Comparison of ENCODE assay signal across 24 cellular contexts in genomic region chr15:47409601-47410000, GRCh38.
DNase-seq lines count a peak whose midpoint lies in the region; ATAC-seq and TF ChIP-seq lines count a peak whose summit lies in the region.
"Had no signal": no experiment of that assay in that cellular context is flagged by ENCODE, and none has a peak within 500 bp of the region (broad histone marks: within the 10 kb centered on the region; RNA-seq: fewer than 3 reads in every experiment).

No MANE protein-coding gene starts in this region.

- ATAC-seq in GM23338 = no peak
- no peak for ATAC-seq in stimulated activated naive CD8-positive, alpha-beta T cell treated with anti-CD3 and anti-CD28 coated beads, Interleukin-15, amount 100 ng/mL, for 72 hours
- no peak for ATAC-seq in CD4-positive, alpha-beta T cell (ENCODE audit: poor library complexity)
- ATAC-seq: activated CD4-positive, CD25-positive, alpha-beta regulatory T cell treated with anti-CD3 and anti-CD28 coated beads, Interleukin-2, amount 50 U/mL, for 24 hours had no signal

- DNase-seq in GM23338 (ENCODE audit: low spot score) (no peak), SK-MEL-5 (ENCODE audit: low read depth, low spot score) (peak; percentile 18), fibroblast of gingiva (ENCODE audit: low read depth) (peak; percentile 33), skeletal muscle cell (ENCODE audit: low read depth) (peak; percentile 61), putamen (ENCODE audit: low spot score) (no peak)
- DNase-seq in stimulated activated naive CD8-positive, alpha-beta T cell treated with anti-CD3 and anti-CD28 coated beads, Interleukin-15, amount 100 ng/mL, for 72 hours = no peak
- no peak for DNase-seq in CD4-positive, alpha-beta T cell
- DNase-seq: activated CD4-positive, alpha-beta memory T cell treated with anti-CD3 and anti-CD28 coated beads for 36 hours; activated CD8-positive, alpha-beta memory T cell treated with anti-CD3 and anti-CD28 coated beads, Interleukin-2, amount 50 U/mL, for 4 hours; Calu3; central memory CD4-positive, alpha-beta T cell; NCI-H1694; NCI-H526 treated with DMSO at 0.1 percent for 48 hours; right cardiac atrium; stimulated activated CD4-positive, alpha-beta T cell treated with anti-CD3 and anti-CD28 coated beads, Interleukin-2, amount 100 ng/mL, for 48 hours had no signal

- H3K4me3 Mint-ChIP-seq in GM23338 = no peak overlapping the region
- no peak overlapping the region for H3K4me3 Mint-ChIP-seq in stimulated activated naive CD8-positive, alpha-beta T cell treated with anti-CD3 and anti-CD28 coated beads, Interleukin-15, amount 100 ng/mL, for 72 hours
- no peak overlapping the region for H3K4me3 Mint-ChIP-seq in CD4-positive, alpha-beta T cell
- H3K4me3 Mint-ChIP-seq: activated CD4-positive, alpha-beta memory T cell treated with anti-CD3 and anti-CD28 coated beads for 36 hours; activated naive CD4-positive, alpha-beta T cell treated with anti-CD3 and anti-CD28 coated beads, Interleukin-2, amount 50 U/mL, for 24 hours; CD14-positive monocyte; neural progenitor cell; T-helper 1 cell treated with Interleukin-12 subunit alpha and Interleukin-12 subunit beta and Interleukin-4 antibody, amounts not matched to agents 30 μg/mL and 1 μg/mL, for 36 hours; type B pancreatic cell had no signal

- H3K9me3 Mint-ChIP-seq in GM23338 = no peaks in the 10 kb centered on the region; the same call in 2 of the 3 replicates
- H3K9me3 Mint-ChIP-seq in stimulated activated naive CD8-positive, alpha-beta T cell treated with anti-CD3 and anti-CD28 coated beads, Interleukin-15, amount 100 ng/mL, for 72 hours = peaks cover 0 to 5% of the 10 kb centered on the region in 2 donors
- no peaks in the 10 kb centered on the region for H3K9me3 Mint-ChIP-seq in CD4-positive, alpha-beta T cell
- H3K9me3 Mint-ChIP-seq: activated CD4-positive, alpha-beta memory T cell treated with anti-CD3 and anti-CD28 coated beads for 36 hours; activated naive CD4-positive, alpha-beta T cell treated with anti-CD3 and anti-CD28 coated beads, Interleukin-2, amount 50 U/mL, for 24 hours; neural progenitor cell; type B pancreatic cell had no signal

- in situ Hi-C loops in SK-MEL-5 (cut with HindIII; ENCODE audit: low pct_unique_long_range_greater_than_20kb, low sequenced_read_pairs) = no loop called here

- 0 out of 2 replicates have a peak, but pooled peaks cover 4% of the 10 kb centered on the region for H3K9me2 ChIP-seq in GM23338 (ENCODE audit: insufficient read depth)

- peaks cover 33% of the 10 kb centered on the region for H3K4me1 ChIP-seq in GM23338 (ENCODE audit: insufficient read depth)
- H3K4me1 ChIP-seq: neural progenitor cell, parathyroid adenoma, SJSA1 had no signal

- peak overlapping the region; percentile 58; the same call in 1 of the 2 replicates for H2AFZ ChIP-seq in GM23338
- H2AFZ ChIP-seq: parathyroid adenoma had no signal

- POLR2A ChIA-PET in CD4-positive, alpha-beta T cell (lab: Charles Lee) = no interaction called here

- H3K27ac Mint-ChIP-seq in GM23338 = 0 out of 2 replicates have a peak overlapping the region, but pooled peaks have one; percentile 65
- H3K27ac Mint-ChIP-seq in stimulated activated naive CD8-positive, alpha-beta T cell treated with anti-CD3 and anti-CD28 coated beads, Interleukin-15, amount 100 ng/mL, for 72 hours = no peak overlapping the region
- H3K27ac Mint-ChIP-seq in CD4-positive, alpha-beta T cell = no peak overlapping the region
- H3K27ac Mint-ChIP-seq: activated CD4-positive, alpha-beta memory T cell treated with anti-CD3 and anti-CD28 coated beads for 36 hours; activated naive CD4-positive, alpha-beta T cell treated with anti-CD3 and anti-CD28 coated beads, Interleukin-2, amount 50 U/mL, for 24 hours; CD14-positive monocyte; neural progenitor cell; T-helper 1 cell treated with Interleukin-12 subunit alpha and Interleukin-12 subunit beta and Interleukin-4 antibody, amounts not matched to agents 30 μg/mL and 1 μg/mL, for 36 hours; type B pancreatic cell had no signal

- no peaks in the 10 kb centered on the region for H3K79me2 ChIP-seq in GM23338 (replicated peaks; ENCODE audit: insufficient read depth)
- H3K79me2 ChIP-seq: parathyroid adenoma had no signal

- CTCF ChIA-PET in CD4-positive, alpha-beta T cell (lab: Charles Lee) = no interaction called here

- H3K27ac ChIP-seq in GM23338 (ENCODE audit: low read depth) = no peak overlapping the region
- no peak overlapping the region for H3K27ac ChIP-seq in CD4-positive, alpha-beta T cell (ENCODE audit: low read depth, low read length)
- H3K27ac ChIP-seq: neural progenitor cell, parathyroid adenoma, SJSA1 had no signal

- H3K27me3 Mint-ChIP-seq in GM23338 (ENCODE audit: insufficient read depth, low read depth, poor library complexity) = peaks cover 7% of the 10 kb centered on the region
- no peaks in the 10 kb centered on the region for H3K27me3 Mint-ChIP-seq in stimulated activated naive CD8-positive, alpha-beta T cell treated with anti-CD3 and anti-CD28 coated beads, Interleukin-15, amount 100 ng/mL, for 72 hours
- no peaks in the 10 kb centered on the region for H3K27me3 Mint-ChIP-seq in CD4-positive, alpha-beta T cell
- H3K27me3 Mint-ChIP-seq: activated CD4-positive, alpha-beta memory T cell treated with anti-CD3 and anti-CD28 coated beads for 36 hours; activated naive CD4-positive, alpha-beta T cell treated with anti-CD3 and anti-CD28 coated beads, Interleukin-2, amount 50 U/mL, for 24 hours had no signal

- no peaks in the 10 kb centered on the region for H3K36me3 ChIP-seq in GM23338 (ENCODE audit: insufficient read depth)
- H3K36me3 ChIP-seq: neural progenitor cell, SJSA1 had no signal

- no peak overlapping the region for H3K4me3 ChIP-seq in GM23338
- no peak overlapping the region for H3K4me3 ChIP-seq in skeletal muscle cell (ENCODE audit: low read depth, low read length)
- H3K4me3 ChIP-seq: lung, neural progenitor cell, SJSA1 had no signal

- H3K36me3 Mint-ChIP-seq in GM23338 (ENCODE audit: low read depth) = no peaks in the 10 kb centered on the region
- no peaks in the 10 kb centered on the region for H3K36me3 Mint-ChIP-seq in CD4-positive, alpha-beta T cell (ENCODE audit: low read depth)
- H3K36me3 Mint-ChIP-seq: activated CD4-positive, alpha-beta memory T cell treated with anti-CD3 and anti-CD28 coated beads for 36 hours; activated naive CD4-positive, alpha-beta T cell treated with anti-CD3 and anti-CD28 coated beads, Interleukin-2, amount 50 U/mL, for 24 hours; CD14-positive monocyte; neural progenitor cell; type B pancreatic cell had no signal

- no peak for TF ChIP-seq CTCF in GM23338 (conservative IDR thresholded peaks at IDR 0.05; ENCODE audit: low read depth in 2 of 2)
- TF ChIP-seq CTCF in CD4-positive, alpha-beta T cell (IDR thresholded peaks at IDR 0.05) = no peak

- no peaks in the 10 kb centered on the region for H3K27me3 ChIP-seq in GM23338 (ENCODE audit: insufficient read depth)
- no peaks in the 10 kb centered on the region for H3K27me3 ChIP-seq in CD4-positive, alpha-beta T cell (ENCODE audit: control insufficient read depth, insufficient read depth, low read length)
- H3K27me3 ChIP-seq: neural progenitor cell, SJSA1 had no signal

- intact Hi-C loops in CD4-positive, alpha-beta T cell (cut with DNase I, micrococcal nuclease) = no loop called here

- no peaks in the 10 kb centered on the region for H4K20me1 ChIP-seq in GM23338 (replicated peaks; ENCODE audit: insufficient read depth)

- H3K4me1 Mint-ChIP-seq in GM23338 = peaks cover 42% of the 10 kb centered on the region
- H3K4me1 Mint-ChIP-seq in stimulated activated naive CD8-positive, alpha-beta T cell treated with anti-CD3 and anti-CD28 coated beads, Interleukin-15, amount 100 ng/mL, for 72 hours = no peaks in the 10 kb centered on the region
- H3K4me1 Mint-ChIP-seq in CD4-positive, alpha-beta T cell (ENCODE audit: low read depth) = no peaks in the 10 kb centered on the region
- H3K4me1 Mint-ChIP-seq: activated naive CD4-positive, alpha-beta T cell treated with anti-CD3 and anti-CD28 coated beads, Interleukin-2, amount 50 U/mL, for 24 hours; CD14-positive monocyte had no signal

- H3K9me3 ChIP-seq in CD4-positive, alpha-beta T cell (ENCODE audit: control insufficient read depth, low read length) = no peaks in the 10 kb centered on the region
- H3K9me3 ChIP-seq: SJSA1 had no signal

- no peaks in the 10 kb centered on the region for H3F3A ChIP-seq in GM23338 (replicated peaks; ENCODE audit: low read depth)

- H3K4me2 ChIP-seq in GM23338 = no peak overlapping the region
- H3K4me2 ChIP-seq: neural progenitor cell had no signal

TF ChIP-seq in GM23338, 12 proteins besides CTCF, POLR2A, EP300 and RAD21:
- TF ChIP-seq EZH2phosphoT487 (IDR thresholded peaks at IDR 0.05; ENCODE audit: unreplicated experiment) = no peak
- TF ChIP-seq ZNF114 (CRISPR knock-in tag; IDR thresholded peaks at IDR 0.05) = no peak
- no peak for TF ChIP-seq REST (IDR thresholded peaks at IDR 0.05; ENCODE audit: unreplicated experiment)
- TF ChIP-seq POLR2AphosphoS5 (IDR thresholded peaks at IDR 0.05; ENCODE audit: low read depth) = no peak
- TF ChIP-seq STAT1 (IDR thresholded peaks at IDR 0.05; ENCODE audit: unreplicated experiment) = no peak

Comparison
In these comparisons a context has a peak if more than half of its experiments do, and no peak if none do; other contexts are left out.
1. DNase-seq: peak in SK-MEL-5 (single experiment), fibroblast of gingiva (single experiment) and skeletal muscle cell (single experiment); none in GM23338 (single experiment), stimulated activated naive CD8-positive, alpha-beta T cell treated with anti-CD3 and anti-CD28 coated beads, Interleukin-15, amount 100 ng/mL, for 72 hours (0 of 2), CD4-positive, alpha-beta T cell (0 of 10) and putamen (single experiment).